In genomic region chr6:26383624-26384417, GRCh38 we compare ENCODE assay signal across 8 cellular contexts. TPM values are rescaled to one million over a fixed set of nuclear protein-coding genes. Genes with fewer than 3 reads are reported as not detected.
DNase-seq lines count a peak whose midpoint lies in the region; ATAC-seq and TF ChIP-seq lines count a peak whose summit lies in the region.

No MANE protein-coding gene starts in this region.

- no peak overlapping the region for H2BK15ac ChIP-seq in neuronal stem cell (ENCODE audit: low read length)

- no peak for TF ChIP-seq CTCF in fibroblast of mammary gland (conservative IDR thresholded peaks at IDR 0.05; ENCODE audit: control insufficient read depth, insufficient read depth, low read depth, low read length)

- H3K27me3 ChIP-seq in neuronal stem cell (ENCODE audit: control insufficient read depth in 3 of 3, insufficient read depth in 3 of 3, low read depth in 1 of 3, low read length in 3 of 3) = no peaks in the 10 kb centered on the region

- no peaks in the 10 kb centered on the region for H3K9me3 ChIP-seq in neuronal stem cell (replicated peaks in 1 of 2; ENCODE audit: control insufficient read depth in 2 of 2, insufficient read depth in 1 of 2, low read depth in 1 of 2, low read length in 2 of 2)

- no peak overlapping the region for H2AK5ac ChIP-seq in neuronal stem cell (ENCODE audit: low read depth, low read length)

- peak overlapping the region; percentile 81 for H3K9ac ChIP-seq in neuronal stem cell (ENCODE audit: low read depth, low read length, poor library complexity)

- no peak overlapping the region for H4K91ac ChIP-seq in neuronal stem cell (ENCODE audit: low read depth, low read length, poor library complexity)

- H2AFZ ChIP-seq in neuronal stem cell (ENCODE audit: low read length) = peak overlapping the region; percentile 92

- H3K4me3 ChIP-seq in Jurkat, Clone E6-1 (ENCODE audit: low read length) = peak overlapping the region; percentile 79
- H3K4me3 ChIP-seq in fibroblast of mammary gland (ENCODE audit: control insufficient read depth, low read depth, low read length) = peak overlapping the region; percentile 72
- peak overlapping the region; percentile 64 to 83 for H3K4me3 ChIP-seq in neuronal stem cell (ENCODE audit: low read length in 2 of 2)

- H2BK120ac ChIP-seq in neuronal stem cell (ENCODE audit: low read depth, low read length) = no peak overlapping the region

- no peaks in the 10 kb centered on the region for H3K79me1 ChIP-seq in neuronal stem cell (ENCODE audit: low read depth, low read length)

- H3K27ac ChIP-seq in neuronal stem cell (replicated peaks; ENCODE audit: low read length) = no peak overlapping the region

- H2BK5ac ChIP-seq in neuronal stem cell (ENCODE audit: low read length) = no peak overlapping the region

- peak overlapping the region; percentile 76 for H3K18ac ChIP-seq in neuronal stem cell (ENCODE audit: low read length)

- no peak overlapping the region for H3K4ac ChIP-seq in neuronal stem cell (ENCODE audit: low read length)

- no peak for ATAC-seq in GM18517 (IDR thresholded peaks at IDR 0.05; ENCODE audit: unreplicated experiment)
- ATAC-seq in HG03571 (IDR thresholded peaks at IDR 0.05; ENCODE audit: unreplicated experiment) = no peak

- H3K36me3 ChIP-seq in neuronal stem cell (replicated peaks in 1 of 2; ENCODE audit: control insufficient read depth in 2 of 2, insufficient read depth in 2 of 2, low read length in 2 of 2) = peaks cover 0 to 20% of the 10 kb centered on the region in 2 donors

- H3K23ac ChIP-seq in neuronal stem cell (ENCODE audit: low read depth, low read length, poor library complexity) = peak overlapping the region; percentile 6

- peak overlapping the region; percentile 70 for H3K4me2 ChIP-seq in neuronal stem cell (ENCODE audit: insufficient read depth, low read length, poor library complexity, severe bottlenecking)

- DNase-seq in DMS153 (lab: John Stamatoyannopoulos, UW) = peak; percentile 28
- DNase-seq in DMS153 treated with DMSO at 0.1 percent for 48 hours (lab: John Stamatoyannopoulos, UW; ENCODE audit: unreplicated experiment) = no peak
- no peak for DNase-seq in Jurkat, Clone E6-1 (ENCODE audit: low read depth, low spot score)
- peak; percentile 17 to 39 for DNase-seq in activated CD4-positive, alpha-beta T cell treated with anti-CD3 and anti-CD28 coated beads, Interleukin-2, amount 50 U/mL, for 48 hours
- DNase-seq in fibroblast of mammary gland (ENCODE audit: low read depth) = peak; percentile 78
- no peak for DNase-seq in neuronal stem cell (ENCODE audit: low spot score)

- H2BK12ac ChIP-seq in neuronal stem cell (ENCODE audit: low read length) = no peak overlapping the region

- WGBS in neuronal stem cell (ENCODE audit: extremely low coverage in 2 of 2, insufficient read length in 2 of 2, insufficient replicate concordance in 1 of 2), 2 donors = no CpG with 5 or more reads among the region's 7 CpGs

- no peak overlapping the region for H4K8ac ChIP-seq in neuronal stem cell (ENCODE audit: low read depth, low read length)

- no peak overlapping the region for H3K14ac ChIP-seq in neuronal stem cell (ENCODE audit: low read length)

- peaks cover 6 to 8% of the 10 kb centered on the region in 2 donors for H3K4me1 ChIP-seq in neuronal stem cell (ENCODE audit: control insufficient read depth in 2 of 2, insufficient read depth in 1 of 2, low read depth in 1 of 2, low read length in 2 of 2)

RNA-seq across cellular contexts. Expression of gene BTN2A2, which starts 0.9 kb away (rescaled TPM):
- 12.2 TPM for polyA plus RNA-seq in Jurkat, Clone E6-1 (2012; ENCODE audit: insufficient read depth, insufficient read length)
- 24.0 TPM for polyA plus RNA-seq in neuronal stem cell (2013, experiment 1 of 2)
- polyA plus RNA-seq in neuronal stem cell (2013, experiment 2 of 2) = 24.9 TPM

RNA-seq across cellular contexts. Expression of gene BTN3A1, which starts 18.3 kb away (rescaled TPM):
- 29.3 TPM for polyA plus RNA-seq in Jurkat, Clone E6-1 (2012; ENCODE audit: insufficient read depth, insufficient read length)
- 6.4 TPM for polyA plus RNA-seq in neuronal stem cell (2013, experiment 1 of 2)
- polyA plus RNA-seq in neuronal stem cell (2013, experiment 2 of 2) = 6.2 TPM

RNA-seq across cellular contexts. Expression of gene BTN3A2, which starts 18.8 kb away (rescaled TPM):
- polyA plus RNA-seq in Jurkat, Clone E6-1 (2012; ENCODE audit: insufficient read depth, insufficient read length) = 37.9 TPM
- 6.5 TPM for polyA plus RNA-seq in neuronal stem cell (2013, experiment 1 of 2)
- polyA plus RNA-seq in neuronal stem cell (2013, experiment 2 of 2) = 6.4 TPM

RNA-seq across cellular contexts. Expression of gene BTN3A3, which starts 56.5 kb away (rescaled TPM):
- 13.9 TPM for polyA plus RNA-seq in Jurkat, Clone E6-1 (2012; ENCODE audit: insufficient read depth, insufficient read length)
- polyA plus RNA-seq in neuronal stem cell (2013, experiment 1 of 2) = 1.7 TPM
- polyA plus RNA-seq in neuronal stem cell (2013, experiment 2 of 2) = 1.5 TPM

Comparison
In these comparisons a context has a peak if more than half of its experiments do, and no peak if none do; other contexts are left out.
1. DNase-seq: peak in DMS153 (single experiment), activated CD4-positive, alpha-beta T cell treated with anti-CD3 and anti-CD28 coated beads, Interleukin-2, amount 50 U/mL, for 48 hours (2 of 2) and fibroblast of mammary gland (single experiment); none in DMS153 treated with DMSO at 0.1 percent for 48 hours (single experiment), Jurkat, Clone E6-1 (single experiment) and neuronal stem cell (single experiment).
2. Peak in every context shown above with its lines, with median percentiles within 50 percentile points of each other: H3K4me3 ChIP-seq.